Comparison of ENCODE assay signal across 1 cellular context in genomic region chr4:40731792-40732245, GRCh38.
TF ChIP-seq lines count a peak whose summit lies in the region.

No MANE protein-coding gene starts in this region.

TF ChIP-seq in HepG2, 621 proteins besides CTCF, POLR2A, EP300 and RAD21 (continued from another document):
- no peak for TF ChIP-seq ZBTB21 (CRISPR knock-in tag; IDR thresholded peaks at IDR 0.05)
- TF ChIP-seq, protein P1, sequence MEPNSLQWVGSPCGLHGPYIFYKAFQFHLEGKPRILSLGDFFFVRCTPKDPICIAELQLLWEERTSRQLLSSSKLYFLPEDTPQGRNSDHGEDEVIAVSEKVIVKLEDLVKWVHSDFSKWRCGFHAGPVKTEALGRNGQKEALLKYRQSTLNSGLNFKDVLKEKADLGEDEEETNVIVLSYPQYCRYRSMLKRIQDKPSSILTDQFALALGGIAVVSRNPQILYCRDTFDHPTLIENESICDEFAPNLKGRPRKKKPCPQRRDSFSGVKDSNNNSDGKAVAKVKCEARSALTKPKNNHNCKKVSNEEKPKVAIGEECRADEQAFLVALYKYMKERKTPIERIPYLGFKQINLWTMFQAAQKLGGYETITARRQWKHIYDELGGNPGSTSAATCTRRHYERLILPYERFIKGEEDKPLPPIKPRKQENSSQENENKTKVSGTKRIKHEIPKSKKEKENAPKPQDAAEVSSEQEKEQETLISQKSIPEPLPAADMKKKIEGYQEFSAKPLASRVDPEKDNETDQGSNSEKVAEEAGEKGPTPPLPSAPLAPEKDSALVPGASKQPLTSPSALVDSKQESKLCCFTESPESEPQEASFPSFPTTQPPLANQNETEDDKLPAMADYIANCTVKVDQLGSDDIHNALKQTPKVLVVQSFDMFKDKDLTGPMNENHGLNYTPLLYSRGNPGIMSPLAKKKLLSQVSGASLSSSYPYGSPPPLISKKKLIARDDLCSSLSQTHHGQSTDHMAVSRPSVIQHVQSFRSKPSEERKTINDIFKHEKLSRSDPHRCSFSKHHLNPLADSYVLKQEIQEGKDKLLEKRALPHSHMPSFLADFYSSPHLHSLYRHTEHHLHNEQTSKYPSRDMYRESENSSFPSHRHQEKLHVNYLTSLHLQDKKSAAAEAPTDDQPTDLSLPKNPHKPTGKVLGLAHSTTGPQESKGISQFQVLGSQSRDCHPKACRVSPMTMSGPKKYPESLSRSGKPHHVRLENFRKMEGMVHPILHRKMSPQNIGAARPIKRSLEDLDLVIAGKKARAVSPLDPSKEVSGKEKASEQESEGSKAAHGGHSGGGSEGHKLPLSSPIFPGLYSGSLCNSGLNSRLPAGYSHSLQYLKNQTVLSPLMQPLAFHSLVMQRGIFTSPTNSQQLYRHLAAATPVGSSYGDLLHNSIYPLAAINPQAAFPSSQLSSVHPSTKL (CRISPR knock-in tag; IDR thresholded peaks at IDR 0.05): peak; percentile 22; the same call in 1 of the 2 replicates
- TF ChIP-seq XBP1 (CRISPR knock-in tag; IDR thresholded peaks at IDR 0.05): no peak
- no peak for TF ChIP-seq ZFY (CRISPR knock-in tag; IDR thresholded peaks at IDR 0.05)
- no peak for TF ChIP-seq NCOA5 (CRISPR knock-in tag; IDR thresholded peaks at IDR 0.05)
- no peak for TF ChIP-seq ZNF367 (CRISPR knock-in tag; IDR thresholded peaks at IDR 0.05; ENCODE audit: borderline replicate concordance)
- 0 out of 2 replicates have a peak, but pooled peaks have one; percentile 31 for TF ChIP-seq ZNF430 (CRISPR knock-in tag; IDR thresholded peaks at IDR 0.05)
- no peak for TF ChIP-seq RFXANK (CRISPR knock-in tag; IDR thresholded peaks at IDR 0.05)
- 0 out of 2 replicates have a peak, but pooled peaks have one; percentile 30 for TF ChIP-seq SAP130 (CRISPR knock-in tag; IDR thresholded peaks at IDR 0.05; ENCODE audit: low read depth)
- 0 out of 2 replicates have a peak, but pooled peaks have one; percentile 38 for TF ChIP-seq ZBED4 (CRISPR knock-in tag; IDR thresholded peaks at IDR 0.05; ENCODE audit: borderline replicate concordance)
- TF ChIP-seq ETV5 (CRISPR knock-in tag; IDR thresholded peaks at IDR 0.05; ENCODE audit: borderline replicate concordance): peak; percentile 25; the same call in 1 of the 2 replicates
- 0 out of 2 replicates have a peak, but pooled peaks have one; percentile 11 for TF ChIP-seq GATAD2A (CRISPR knock-in tag; IDR thresholded peaks at IDR 0.05)
- TF ChIP-seq MIXL1 (CRISPR knock-in tag; IDR thresholded peaks at IDR 0.05): peak; percentile 90
- TF ChIP-seq DMAP1 (CRISPR knock-in tag; IDR thresholded peaks at IDR 0.05): no peak
- TF ChIP-seq ZNF7 (CRISPR knock-in tag; IDR thresholded peaks at IDR 0.05): no peak
- TF ChIP-seq SALL1 (CRISPR knock-in tag; IDR thresholded peaks at IDR 0.05): peak; percentile 23; the same call in 1 of the 2 replicates
- TF ChIP-seq ELF3 (CRISPR knock-in tag; IDR thresholded peaks at IDR 0.05): 0 out of 2 replicates have a peak, but pooled peaks have one; percentile 28
- no peak for TF ChIP-seq ZEB1 (IDR thresholded peaks at IDR 0.05; ENCODE audit: insufficient replicate concordance, low read depth)
TF ChIP-seq in HepG2: peak in this region for 16.
